In the genomic region with DNA sequence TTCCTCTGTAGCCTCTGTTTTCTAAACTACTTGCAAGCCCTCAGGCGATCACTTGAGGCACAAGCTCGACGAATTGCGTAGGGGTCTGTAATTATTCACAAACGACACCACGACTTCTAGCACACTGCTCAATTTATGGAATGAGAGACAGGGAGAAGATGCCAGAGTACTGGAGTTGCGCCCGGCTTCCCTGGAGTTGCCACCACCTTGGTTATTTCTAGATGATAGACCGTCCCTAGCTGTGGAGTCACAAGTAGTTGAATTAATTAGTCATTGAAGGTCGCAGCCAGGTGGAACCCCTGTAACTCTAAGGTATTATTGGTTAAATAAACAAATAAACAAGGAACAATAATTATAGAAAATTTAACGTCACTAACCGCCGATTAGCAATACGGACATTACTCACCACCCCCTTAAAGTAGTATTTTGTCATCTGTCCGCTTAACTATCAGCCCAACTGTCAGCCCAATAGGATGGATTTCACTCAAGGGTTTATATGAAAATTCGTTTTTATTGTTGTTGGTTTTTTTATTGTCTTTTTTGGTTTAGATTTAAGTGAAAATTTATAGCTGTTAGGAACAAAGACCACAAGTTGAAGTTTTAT, we compare ENCODE assay signal across 8 cellular contexts. TPM values are rescaled to one million over a fixed set of nuclear protein-coding genes. Genes with fewer than 3 reads are reported as not detected.
DNase-seq lines count a peak whose midpoint lies in the region; ATAC-seq and TF ChIP-seq lines count a peak whose summit lies in the region.

No MANE protein-coding gene starts in this region.

- no peak for ATAC-seq in GM18867 (IDR thresholded peaks at IDR 0.05; ENCODE audit: unreplicated experiment)
- no peak for ATAC-seq in GM18907 (IDR thresholded peaks at IDR 0.05; ENCODE audit: unreplicated experiment)

- H3K4me3 ChIP-seq in HFF-Myc (replicated peaks; ENCODE audit: low read depth, low read length) (peak overlapping the region; percentile 87), SJCRH30 (peak overlapping the region; percentile 93), esophagus squamous epithelium (peak overlapping the region; percentile 68 to 96 (median 86)), ovary (peak overlapping the region; percentile 86)

- DNase-seq in DMS 273 (lab: John Stamatoyannopoulos, UW; ENCODE audit: unreplicated experiment) (peak; percentile 81), HFF-Myc (ENCODE audit: extremely low read depth, low read depth) (no peak), SJCRH30 (no peak), esophagus squamous epithelium (lab: John Stamatoyannopoulos, UW) (no peak), ovary (no peak), kidney tubule cell (ENCODE audit: low spot score) (no peak)

- 15 to 17% methylated on average over 16 of the region's 16 CpGs for WGBS in esophagus squamous epithelium, 2 donors
- 12 to 22% (median 14%) methylated on average over 16 of the region's 16 CpGs for WGBS in ovary, 3 donors

- no peak for TF ChIP-seq POLR2A in esophagus squamous epithelium (IDR thresholded peaks at IDR 0.05)
- no peak for TF ChIP-seq POLR2A in ovary (IDR thresholded peaks at IDR 0.05)

- H3K27ac ChIP-seq in SJCRH30 (peak overlapping the region; percentile 99), esophagus squamous epithelium (peak overlapping the region; percentile 98 to 99 (median 99)), ovary (peak overlapping the region; percentile 79 to 99)

- TF ChIP-seq EP300 in ovary (IDR thresholded peaks at IDR 0.05), result peak; percentile 3

- H3K4me1 ChIP-seq in SJCRH30 (peaks cover 15% of the 10 kb centered on the region), esophagus squamous epithelium (peaks cover 5 to 48% (median 11%) of the 10 kb centered on the region in 3 donors), ovary (ENCODE audit: insufficient read depth) (peaks cover 3% of the 10 kb centered on the region)

- no peaks in the 10 kb centered on the region for H3K27me3 ChIP-seq in SJCRH30
- no peaks in the 10 kb centered on the region for H3K27me3 ChIP-seq in esophagus squamous epithelium
- no peaks in the 10 kb centered on the region for H3K27me3 ChIP-seq in ovary

- intact Hi-C loops in esophagus squamous epithelium (cut with DNase I) (no loop called here), ovary (cut with DNase I) (no loop called here)

- H3K36me3 ChIP-seq in SJCRH30 (no peaks in the 10 kb centered on the region; the same call in 1 of the 2 replicates), esophagus squamous epithelium (peaks cover 0 to 22% (median 0%) of the 10 kb centered on the region in 3 donors), ovary (no peaks in the 10 kb centered on the region)

- TF ChIP-seq CTCF in HFF-Myc (IDR thresholded peaks at IDR 0.05; ENCODE audit: low read depth, low read length, missing control alignments) (no peak), esophagus squamous epithelium (IDR thresholded peaks at IDR 0.05) (no peak), ovary (IDR thresholded peaks at IDR 0.05) (peak in 1 of 3 donors; percentile 5)

- H3K9me3 ChIP-seq in SJCRH30 (replicated peaks), result no peaks in the 10 kb centered on the region
- peaks cover 0 to 20% (median 7%) of the 10 kb centered on the region in 3 donors for H3K9me3 ChIP-seq in esophagus squamous epithelium
- no peaks in the 10 kb centered on the region for H3K9me3 ChIP-seq in ovary

RNA-seq across cellular contexts. Expression of a gene that starts 0.9 kb away (rescaled TPM):
- 107 and 143 TPM in 2 replicates for total RNA-seq in SJCRH30 (2014; rRNA removed; shearing (Covaris generic))
- total RNA-seq in esophagus squamous epithelium, result 100 to 1,000 TPM in 1 of 4 donors, 10 to 100 TPM in 3; 42.1 to 178 (median 54.8) TPM
- total RNA-seq in ovary, result 10 to 100 TPM; 32.7 to 72.4 (median 49.5) TPM
- polyA plus RNA-seq in ovary, result 10 to 100 TPM; 26.3 to 56.2 TPM

RNA-seq across cellular contexts. Expression of a gene that starts 1.0 kb away (rescaled TPM):
- 0.43 and 0.97 TPM in 2 replicates for total RNA-seq in SJCRH30 (2014; rRNA removed; shearing (Covaris generic))
- 1 to 10 TPM in 1 of 4 donors, under 1 TPM in 3; 0.35 to 1.3 (median 0.74) TPM for total RNA-seq in esophagus squamous epithelium
- 1 to 10 TPM; 1.3 to 2.7 (median 2.1) TPM for total RNA-seq in ovary
- polyA plus RNA-seq in ovary, result 1 to 10 TPM; 1.4 to 1.6 TPM
